In genomic region chr6:129630606-129631005, GRCh38 we compare ENCODE assay signal across 1 cellular context.
TF ChIP-seq lines count a peak whose summit lies in the region.

No MANE protein-coding gene starts in this region.

TF ChIP-seq in HepG2, 621 proteins besides CTCF, POLR2A, EP300 and RAD21 (continued from another document):
- TF ChIP-seq NCOA2 (CRISPR knock-in tag; IDR thresholded peaks at IDR 0.05): 0 out of 2 replicates have a peak, but pooled peaks have one; percentile 23
- TF ChIP-seq ZNF558 (CRISPR knock-in tag; IDR thresholded peaks at IDR 0.05; ENCODE audit: borderline replicate concordance): no peak
- TF ChIP-seq, protein P1, sequence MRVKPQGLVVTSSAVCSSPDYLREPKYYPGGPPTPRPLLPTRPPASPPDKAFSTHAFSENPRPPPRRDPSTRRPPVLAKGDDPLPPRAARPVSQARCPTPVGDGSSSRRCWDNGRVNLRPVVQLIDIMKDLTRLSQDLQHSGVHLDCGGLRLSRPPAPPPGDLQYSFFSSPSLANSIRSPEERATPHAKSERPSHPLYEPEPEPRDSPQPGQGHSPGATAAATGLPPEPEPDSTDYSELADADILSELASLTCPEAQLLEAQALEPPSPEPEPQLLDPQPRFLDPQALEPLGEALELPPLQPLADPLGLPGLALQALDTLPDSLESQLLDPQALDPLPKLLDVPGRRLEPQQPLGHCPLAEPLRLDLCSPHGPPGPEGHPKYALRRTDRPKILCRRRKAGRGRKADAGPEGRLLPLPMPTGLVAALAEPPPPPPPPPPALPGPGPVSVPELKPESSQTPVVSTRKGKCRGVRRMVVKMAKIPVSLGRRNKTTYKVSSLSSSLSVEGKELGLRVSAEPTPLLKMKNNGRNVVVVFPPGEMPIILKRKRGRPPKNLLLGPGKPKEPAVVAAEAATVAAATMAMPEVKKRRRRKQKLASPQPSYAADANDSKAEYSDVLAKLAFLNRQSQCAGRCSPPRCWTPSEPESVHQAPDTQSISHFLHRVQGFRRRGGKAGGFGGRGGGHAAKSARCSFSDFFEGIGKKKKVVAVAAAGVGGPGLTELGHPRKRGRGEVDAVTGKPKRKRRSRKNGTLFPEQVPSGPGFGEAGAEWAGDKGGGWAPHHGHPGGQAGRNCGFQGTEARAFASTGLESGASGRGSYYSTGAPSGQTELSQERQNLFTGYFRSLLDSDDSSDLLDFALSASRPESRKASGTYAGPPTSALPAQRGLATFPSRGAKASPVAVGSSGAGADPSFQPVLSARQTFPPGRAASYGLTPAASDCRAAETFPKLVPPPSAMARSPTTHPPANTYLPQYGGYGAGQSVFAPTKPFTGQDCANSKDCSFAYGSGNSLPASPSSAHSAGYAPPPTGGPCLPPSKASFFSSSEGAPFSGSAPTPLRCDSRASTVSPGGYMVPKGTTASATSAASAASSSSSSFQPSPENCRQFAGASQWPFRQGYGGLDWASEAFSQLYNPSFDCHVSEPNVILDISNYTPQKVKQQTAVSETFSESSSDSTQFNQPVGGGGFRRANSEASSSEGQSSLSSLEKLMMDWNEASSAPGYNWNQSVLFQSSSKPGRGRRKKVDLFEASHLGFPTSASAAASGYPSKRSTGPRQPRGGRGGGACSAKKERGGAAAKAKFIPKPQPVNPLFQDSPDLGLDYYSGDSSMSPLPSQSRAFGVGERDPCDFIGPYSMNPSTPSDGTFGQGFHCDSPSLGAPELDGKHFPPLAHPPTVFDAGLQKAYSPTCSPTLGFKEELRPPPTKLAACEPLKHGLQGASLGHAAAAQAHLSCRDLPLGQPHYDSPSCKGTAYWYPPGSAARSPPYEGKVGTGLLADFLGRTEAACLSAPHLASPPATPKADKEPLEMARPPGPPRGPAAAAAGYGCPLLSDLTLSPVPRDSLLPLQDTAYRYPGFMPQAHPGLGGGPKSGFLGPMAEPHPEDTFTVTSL (CRISPR knock-in tag; IDR thresholded peaks at IDR 0.05; ENCODE audit: borderline replicate concordance): peak; percentile 49; the same call in 1 of the 2 replicates
- peak; percentile 35; the same call in 1 of the 2 replicates for TF ChIP-seq ZMYM4 (CRISPR knock-in tag; IDR thresholded peaks at IDR 0.05)
- TF ChIP-seq SAP130 (CRISPR knock-in tag; IDR thresholded peaks at IDR 0.05; ENCODE audit: low read depth): peak; percentile 37; the same call in 1 of the 2 replicates
- TF ChIP-seq ZNF589 (CRISPR knock-in tag; conservative IDR thresholded peaks at IDR 0.05): no peak
- TF ChIP-seq, protein P2, sequence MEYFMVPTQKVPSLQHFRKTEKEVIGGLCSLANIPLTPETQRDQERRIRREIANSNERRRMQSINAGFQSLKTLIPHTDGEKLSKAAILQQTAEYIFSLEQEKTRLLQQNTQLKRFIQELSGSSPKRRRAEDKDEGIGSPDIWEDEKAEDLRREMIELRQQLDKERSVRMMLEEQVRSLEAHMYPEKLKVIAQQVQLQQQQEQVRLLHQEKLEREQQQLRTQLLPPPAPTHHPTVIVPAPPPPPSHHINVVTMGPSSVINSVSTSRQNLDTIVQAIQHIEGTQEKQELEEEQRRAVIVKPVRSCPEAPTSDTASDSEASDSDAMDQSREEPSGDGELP (IDR thresholded peaks at IDR 0.05; ENCODE audit: borderline replicate concordance, low read depth): peak; percentile 69; the same call in 1 of the 2 replicates
- no peak for TF ChIP-seq PRPF4 (IDR thresholded peaks at IDR 0.05; ENCODE audit: low read depth, low read length, poor library complexity, severe bottlenecking)
- TF ChIP-seq ZNF572 (CRISPR knock-in tag; IDR thresholded peaks at IDR 0.05): no peak
- TF ChIP-seq ZBTB20 (CRISPR knock-in tag; IDR thresholded peaks at IDR 0.05; ENCODE audit: borderline replicate concordance, low read depth): peak; percentile 82; the same call in 1 of the 2 replicates
- peak; percentile 61 for TF ChIP-seq ARID5B (CRISPR knock-in tag; IDR thresholded peaks at IDR 0.05)
- TF ChIP-seq ZNF180 (CRISPR knock-in tag; IDR thresholded peaks at IDR 0.05; ENCODE audit: borderline replicate concordance, low read depth): no peak
- TF ChIP-seq ZNF878 (CRISPR knock-in tag; IDR thresholded peaks at IDR 0.05): no peak
- TF ChIP-seq IKZF5 (CRISPR knock-in tag; IDR thresholded peaks at IDR 0.05): no peak; the same call in 1 of the 2 replicates
- TF ChIP-seq, protein P3, sequence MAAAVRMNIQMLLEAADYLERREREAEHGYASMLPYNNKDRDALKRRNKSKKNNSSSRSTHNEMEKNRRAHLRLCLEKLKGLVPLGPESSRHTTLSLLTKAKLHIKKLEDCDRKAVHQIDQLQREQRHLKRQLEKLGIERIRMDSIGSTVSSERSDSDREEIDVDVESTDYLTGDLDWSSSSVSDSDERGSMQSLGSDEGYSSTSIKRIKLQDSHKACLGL (CRISPR knock-in tag; IDR thresholded peaks at IDR 0.05): no peak
- no peak for TF ChIP-seq KMT2B (CRISPR knock-in tag; IDR thresholded peaks at IDR 0.05)
- no peak for TF ChIP-seq ZNF234 (CRISPR knock-in tag; conservative IDR thresholded peaks at IDR 0.05)
- TF ChIP-seq RXRB (CRISPR knock-in tag; IDR thresholded peaks at IDR 0.05; ENCODE audit: borderline replicate concordance): 0 out of 2 replicates have a peak, but pooled peaks have one; percentile 30
- TF ChIP-seq ZNF790 (CRISPR knock-in tag; IDR thresholded peaks at IDR 0.05; ENCODE audit: borderline replicate concordance): no peak
- TF ChIP-seq ZNF230 (CRISPR knock-in tag; IDR thresholded peaks at IDR 0.05): no peak
- no peak for TF ChIP-seq CERS6 (CRISPR knock-in tag; IDR thresholded peaks at IDR 0.05)
- no peak for TF ChIP-seq ZNF747 (CRISPR knock-in tag; IDR thresholded peaks at IDR 0.05; ENCODE audit: borderline replicate concordance)
- no peak for TF ChIP-seq TOE1 (CRISPR knock-in tag; IDR thresholded peaks at IDR 0.05)
- TF ChIP-seq SP4 (CRISPR knock-in tag; IDR thresholded peaks at IDR 0.05): no peak
- TF ChIP-seq, protein P4, sequence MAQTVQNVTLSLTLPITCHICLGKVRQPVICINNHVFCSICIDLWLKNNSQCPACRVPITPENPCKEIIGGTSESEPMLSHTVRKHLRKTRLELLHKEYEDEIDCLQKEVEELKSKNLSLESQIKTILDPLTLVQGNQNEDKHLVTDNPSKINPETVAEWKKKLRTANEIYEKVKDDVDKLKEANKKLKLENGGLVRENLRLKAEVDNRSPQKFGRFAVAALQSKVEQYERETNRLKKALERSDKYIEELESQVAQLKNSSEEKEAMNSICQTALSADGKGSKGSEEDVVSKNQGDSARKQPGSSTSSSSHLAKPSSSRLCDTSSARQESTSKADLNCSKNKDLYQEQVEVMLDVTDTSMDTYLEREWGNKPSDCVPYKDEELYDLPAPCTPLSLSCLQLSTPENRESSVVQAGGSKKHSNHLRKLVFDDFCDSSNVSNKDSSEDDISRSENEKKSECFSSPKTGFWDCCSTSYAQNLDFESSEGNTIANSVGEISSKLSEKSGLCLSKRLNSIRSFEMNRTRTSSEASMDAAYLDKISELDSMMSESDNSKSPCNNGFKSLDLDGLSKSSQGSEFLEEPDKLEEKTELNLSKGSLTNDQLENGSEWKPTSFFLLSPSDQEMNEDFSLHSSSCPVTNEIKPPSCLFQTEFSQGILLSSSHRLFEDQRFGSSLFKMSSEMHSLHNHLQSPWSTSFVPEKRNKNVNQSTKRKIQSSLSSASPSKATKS (CRISPR knock-in tag; IDR thresholded peaks at IDR 0.05): no peak
- no peak for TF ChIP-seq HMG20A (CRISPR knock-in tag; IDR thresholded peaks at IDR 0.05; ENCODE audit: borderline replicate concordance)
